ENCODE assay signal across 1 cellular context in genomic region chr19:49705919-49706318, GRCh38.
TF ChIP-seq lines count a peak whose summit lies in the region.

No MANE protein-coding gene starts in this region.

TF ChIP-seq in HepG2, 621 proteins besides CTCF, POLR2A, EP300 and RAD21:
- TF ChIP-seq NR2F6 (IDR thresholded peaks at IDR 0.05): peak; percentile 44; the same call in 1 of the 2 replicates
- TF ChIP-seq NR2F6 (CRISPR knock-in tag; IDR thresholded peaks at IDR 0.05): no peak
- TF ChIP-seq, protein P1, sequence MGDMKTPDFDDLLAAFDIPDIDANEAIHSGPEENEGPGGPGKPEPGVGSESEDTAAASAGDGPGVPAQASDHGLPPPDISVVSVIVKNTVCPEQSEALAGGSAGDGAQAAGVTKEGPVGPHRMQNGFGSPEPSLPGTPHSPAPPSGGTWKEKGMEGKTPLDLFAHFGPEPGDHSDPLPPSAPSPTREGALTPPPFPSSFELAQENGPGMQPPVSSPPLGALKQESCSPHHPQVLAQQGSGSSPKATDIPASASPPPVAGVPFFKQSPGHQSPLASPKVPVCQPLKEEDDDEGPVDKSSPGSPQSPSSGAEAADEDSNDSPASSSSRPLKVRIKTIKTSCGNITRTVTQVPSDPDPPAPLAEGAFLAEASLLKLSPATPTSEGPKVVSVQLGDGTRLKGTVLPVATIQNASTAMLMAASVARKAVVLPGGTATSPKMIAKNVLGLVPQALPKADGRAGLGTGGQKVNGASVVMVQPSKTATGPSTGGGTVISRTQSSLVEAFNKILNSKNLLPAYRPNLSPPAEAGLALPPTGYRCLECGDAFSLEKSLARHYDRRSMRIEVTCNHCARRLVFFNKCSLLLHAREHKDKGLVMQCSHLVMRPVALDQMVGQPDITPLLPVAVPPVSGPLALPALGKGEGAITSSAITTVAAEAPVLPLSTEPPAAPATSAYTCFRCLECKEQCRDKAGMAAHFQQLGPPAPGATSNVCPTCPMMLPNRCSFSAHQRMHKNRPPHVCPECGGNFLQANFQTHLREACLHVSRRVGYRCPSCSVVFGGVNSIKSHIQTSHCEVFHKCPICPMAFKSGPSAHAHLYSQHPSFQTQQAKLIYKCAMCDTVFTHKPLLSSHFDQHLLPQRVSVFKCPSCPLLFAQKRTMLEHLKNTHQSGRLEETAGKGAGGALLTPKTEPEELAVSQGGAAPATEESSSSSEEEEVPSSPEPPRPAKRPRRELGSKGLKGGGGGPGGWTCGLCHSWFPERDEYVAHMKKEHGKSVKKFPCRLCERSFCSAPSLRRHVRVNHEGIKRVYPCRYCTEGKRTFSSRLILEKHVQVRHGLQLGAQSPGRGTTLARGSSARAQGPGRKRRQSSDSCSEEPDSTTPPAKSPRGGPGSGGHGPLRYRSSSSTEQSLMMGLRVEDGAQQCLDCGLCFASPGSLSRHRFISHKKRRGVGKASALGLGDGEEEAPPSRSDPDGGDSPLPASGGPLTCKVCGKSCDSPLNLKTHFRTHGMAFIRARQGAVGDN (CRISPR knock-in tag; IDR thresholded peaks at IDR 0.05): peak; percentile 30; the same call in 1 of the 2 replicates
- TF ChIP-seq ZNF660 (CRISPR knock-in tag; IDR thresholded peaks at IDR 0.05; ENCODE audit: borderline replicate concordance, low read depth): no peak
- no peak for TF ChIP-seq ZSCAN12 (CRISPR knock-in tag; IDR thresholded peaks at IDR 0.05)
- TF ChIP-seq NR2C2 (CRISPR knock-in tag; IDR thresholded peaks at IDR 0.05; ENCODE audit: borderline replicate concordance): peak; percentile 74
